ENCODE assay signal across 16 cellular contexts in the genomic region with DNA sequence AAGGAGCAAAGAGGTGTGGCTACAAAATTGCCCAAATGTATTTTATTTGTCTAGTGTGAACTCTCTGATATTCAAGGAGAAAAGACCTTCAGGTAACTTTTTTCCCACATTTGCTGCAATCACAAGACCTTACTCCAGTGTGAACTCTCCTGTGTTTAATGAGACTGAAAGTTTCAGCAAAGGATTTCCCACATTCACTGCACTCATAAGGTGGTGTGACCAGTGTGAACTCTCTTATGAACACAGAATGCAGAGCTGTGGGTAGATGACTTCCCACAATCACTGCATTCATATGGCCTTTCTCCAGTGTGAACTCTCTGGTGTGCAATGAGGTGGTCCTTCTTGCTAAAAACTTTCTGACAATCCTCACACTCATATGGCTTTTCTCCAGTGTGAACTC.
"Had no signal": no experiment of that assay in that cellular context is flagged by ENCODE, and none has a peak within 500 bp of the region (broad histone marks: within the 10 kb centered on the region; RNA-seq: fewer than 3 reads in every experiment).

No MANE protein-coding gene starts in this region.

- H3K27ac ChIP-seq: epithelial cell of prostate, gastroesophageal sphincter, heart right ventricle, ovary, thyroid gland had no signal

- H3K27ac Mint-ChIP-seq: activated T-helper 1 cell treated with anti-CD3 and anti-CD28 coated beads, Interleukin-12 subunit alpha, Interleukin-12 subunit beta, Interleukin-2, Interleukin-4 antibody, amounts not matched to agents 30 ng/mL and 10 ng/mL and 1 ng/mL, durations not matched to agents 14 hours and 24 hours and 36 hours; dendritic cell treated with granulocyte-macrophage colony-stimulating factor and Interleukin-4, amounts not matched to agents 40 ng/mL and 50 ng/mL, for 4 days; naive B cell; stimulated activated effector memory CD8-positive, alpha-beta T cell treated with anti-CD3 and anti-CD28 coated beads, Interleukin-12 subunit alpha, Interleukin-12 subunit beta, amount 100 ng/mL, for 72 hours had no signal

- H3K4me1 Mint-ChIP-seq: stimulated activated effector memory CD8-positive, alpha-beta T cell treated with anti-CD3 and anti-CD28 coated beads, Interleukin-12 subunit alpha, Interleukin-12 subunit beta, amount 100 ng/mL, for 72 hours had no signal

- FAIRE-seq: bronchial epithelial cell had no signal

- H3K9me3 ChIP-seq: thyroid gland had no signal

- H3K4me3 Mint-ChIP-seq: activated T-helper 1 cell treated with anti-CD3 and anti-CD28 coated beads, Interleukin-12 subunit alpha, Interleukin-12 subunit beta, Interleukin-2, Interleukin-4 antibody, amounts not matched to agents 30 ng/mL and 10 ng/mL and 1 ng/mL, durations not matched to agents 14 hours and 24 hours and 36 hours; dendritic cell treated with granulocyte-macrophage colony-stimulating factor and Interleukin-4, amounts not matched to agents 40 ng/mL and 50 ng/mL, for 4 days; naive B cell; stimulated activated effector memory CD8-positive, alpha-beta T cell treated with anti-CD3 and anti-CD28 coated beads, Interleukin-12 subunit alpha, Interleukin-12 subunit beta, amount 100 ng/mL, for 72 hours had no signal

- ATAC-seq: gastroesophageal sphincter; heart right ventricle; left colon; stimulated activated effector memory CD8-positive, alpha-beta T cell treated with anti-CD3 and anti-CD28 coated beads, Interleukin-12 subunit alpha, Interleukin-12 subunit beta, amount 100 ng/mL, for 72 hours had no signal

- H3K27me3 Mint-ChIP-seq: dendritic cell treated with granulocyte-macrophage colony-stimulating factor and Interleukin-4, amounts not matched to agents 40 ng/mL and 50 ng/mL, for 4 days; naive B cell had no signal

- H3K27me3 ChIP-seq: gastroesophageal sphincter, heart right ventricle, ovary, thyroid gland had no signal

- DNase-seq: activated CD4-positive, alpha-beta T cell treated with anti-CD3 and anti-CD28 coated beads, Interleukin-2, amount 50 U/mL, for 1 hour; activated CD8-positive, alpha-beta memory T cell treated with anti-CD3 and anti-CD28 coated beads for 24 hours; effector memory CD4-positive, alpha-beta T cell; heart right ventricle; left colon; naive B cell; ovary; stimulated activated CD4-positive, alpha-beta T cell treated with anti-CD3 and anti-CD28 coated beads, Interleukin-12 subunit alpha, Interleukin-12 subunit beta, amount 100 ng/mL, for 4 hours; thyroid gland had no signal

- H3K4me1 ChIP-seq: gastroesophageal sphincter, heart right ventricle, thyroid gland had no signal

- H3K4me3 ChIP-seq: gastroesophageal sphincter, heart right ventricle, lung, ovary, thyroid gland had no signal
